ENCODE assay signal across 1 cellular context in the genomic region with DNA sequence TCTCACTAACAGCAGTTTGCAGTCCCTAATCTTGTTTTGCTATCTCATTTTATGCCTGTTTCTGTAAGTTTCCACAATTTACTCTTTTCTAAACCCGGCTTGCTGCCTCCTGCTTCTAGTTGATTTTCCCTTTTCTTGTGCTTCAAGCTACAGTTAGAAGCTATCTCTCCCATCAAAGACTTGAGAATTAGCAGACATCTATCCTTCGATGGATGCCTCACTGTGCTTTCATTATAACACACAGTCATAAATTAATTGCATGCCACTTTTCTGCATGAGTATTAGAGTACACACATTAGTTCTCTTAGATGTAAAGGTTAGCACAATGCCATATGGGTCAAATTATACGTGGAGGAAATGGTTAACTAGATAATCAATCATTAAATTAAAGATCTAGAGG.
TF ChIP-seq lines count a peak whose summit lies in the region.

No MANE protein-coding gene starts in this region.

TF ChIP-seq in WTC11, 78 proteins besides CTCF, POLR2A, EP300 and RAD21:
- TF ChIP-seq NR3C1 (CRISPR knock-in tag; conservative IDR thresholded peaks at IDR 0.05; ENCODE audit: low read depth) = no peak
- TF ChIP-seq, protein P1, sequence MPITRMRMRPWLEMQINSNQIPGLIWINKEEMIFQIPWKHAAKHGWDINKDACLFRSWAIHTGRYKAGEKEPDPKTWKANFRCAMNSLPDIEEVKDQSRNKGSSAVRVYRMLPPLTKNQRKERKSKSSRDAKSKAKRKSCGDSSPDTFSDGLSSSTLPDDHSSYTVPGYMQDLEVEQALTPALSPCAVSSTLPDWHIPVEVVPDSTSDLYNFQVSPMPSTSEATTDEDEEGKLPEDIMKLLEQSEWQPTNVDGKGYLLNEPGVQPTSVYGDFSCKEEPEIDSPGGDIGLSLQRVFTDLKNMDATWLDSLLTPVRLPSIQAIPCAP (CRISPR knock-in tag; IDR thresholded peaks at IDR 0.05) = no peak
